7 cellular contexts compared by ENCODE assay signal in the genomic region with DNA sequence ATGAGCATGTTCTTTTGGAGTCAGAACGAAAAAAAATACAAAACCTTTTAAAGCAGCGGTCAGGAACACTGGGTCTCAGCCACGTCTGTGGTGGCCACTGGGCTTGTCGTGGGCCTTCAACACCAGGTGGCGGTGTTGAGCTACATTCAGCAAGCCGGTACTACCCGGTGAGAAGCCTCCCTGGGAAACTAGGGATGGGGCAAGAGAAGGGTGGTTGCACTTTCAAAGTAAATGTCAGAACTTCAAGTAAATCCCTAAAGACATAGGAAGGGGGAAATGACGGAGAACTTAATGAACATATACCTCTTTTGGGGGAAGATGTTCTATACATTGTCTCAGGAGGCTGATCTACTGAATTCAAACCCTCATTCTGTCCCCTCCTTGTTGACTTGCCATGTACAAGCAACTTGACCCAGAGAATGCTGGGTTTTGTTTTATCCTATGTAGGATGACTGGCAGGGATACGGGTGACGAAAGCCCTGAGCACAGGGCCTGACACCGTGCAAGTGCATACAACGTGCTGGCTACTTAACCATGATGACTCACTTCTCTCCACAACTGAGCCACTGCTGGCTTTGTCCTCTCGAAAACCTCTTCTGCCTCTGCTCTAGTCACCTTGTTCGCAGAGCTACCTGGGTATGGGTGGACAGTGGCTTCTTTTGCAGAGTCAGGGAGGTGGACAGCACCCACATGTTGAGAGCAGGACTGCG. TPM values are rescaled to one million over a fixed set of nuclear protein-coding genes. Genes with fewer than 3 reads are reported as not detected.
DNase-seq lines count a peak whose midpoint lies in the region; ATAC-seq and TF ChIP-seq lines count a peak whose summit lies in the region.

No MANE protein-coding gene starts in this region.

- no peaks in the 10 kb centered on the region for H3K36me3 Mint-ChIP-seq in activated B cell treated with CpG ODN at 0.5 μM for 24 hours (ENCODE audit: low read depth)

- peak; percentile 95 for TF ChIP-seq CTCF in GM13976 (IDR thresholded peaks at IDR 0.05; ENCODE audit: borderline replicate concordance, control extremely low read depth, extremely low read depth, insufficient read depth, missing control alignments)
- peak; percentile 90 for TF ChIP-seq CTCF in activated B cell treated with CpG ODN at 0.5 μM for 24 hours (IDR thresholded peaks at IDR 0.05)

- no peak overlapping the region for H3K4me3 Mint-ChIP-seq in activated B cell treated with CpG ODN at 0.5 μM for 24 hours

- peaks cover 6% of the 10 kb centered on the region for H3K4me1 Mint-ChIP-seq in activated B cell treated with CpG ODN at 0.5 μM for 24 hours

- POLR2A ChIA-PET in activated B cell treated with CpG ODN at 0.5 μM for 24 hours (lab: Charles Lee) = no interaction called here

- in situ Hi-C loops in GM13976 (cut with MboI; ENCODE audit: low sequenced_read_pairs, unreplicated experiment) = no loop called here

- ATAC-seq in HG02885 (IDR thresholded peaks at IDR 0.05; ENCODE audit: poor library complexity, unreplicated experiment) = peak; percentile 85
- ATAC-seq in activated B cell treated with CpG ODN at 0.5 μM for 24 hours (ENCODE audit: low read depth) = peak; percentile 66

- no peak overlapping the region for H3K27ac ChIP-seq in caudate nucleus (ENCODE audit: low read depth, low read length)

- CTCF ChIA-PET in activated B cell treated with CpG ODN at 0.5 μM for 24 hours (lab: Charles Lee) = interaction anchor here (0.6 to 1.5 kb wide), 5 partner anchors 9 to 39 kb away, joined by 3 to 9 read pairs (median 5); no protein-coding TSS in a partner anchor

- H3K9me3 Mint-ChIP-seq in activated B cell treated with CpG ODN at 0.5 μM for 24 hours = no peaks in the 10 kb centered on the region

- H3K27ac Mint-ChIP-seq in activated B cell treated with CpG ODN at 0.5 μM for 24 hours = no peak overlapping the region

- DNase-seq in GM13976 (ENCODE audit: low spot score) (peak; percentile 73), NCI-H2171 treated with DMSO at 0.1 percent for 48 hours (lab: John Stamatoyannopoulos, UW) (peak; percentile 13), activated B cell treated with CpG ODN at 0.5 μM for 24 hours (peak; percentile 41), caudate nucleus (lab: John Stamatoyannopoulos, UW) (peak in 57 of 61 donors; percentile 3 to 78 (median 46)), kidney glomerular epithelial cell (lab: John Stamatoyannopoulos, UW) (peak; percentile 39)
- DNase-seq in stimulated activated CD4-positive, alpha-beta T cell treated with anti-CD3 and anti-CD28 coated beads, Interleukin-1b, Interleukin-23, amount 100 ng/mL, for 48 hours = peak; percentile 65

- intact Hi-C loops in activated B cell treated with CpG ODN at 0.5 μM for 24 hours (cut with micrococcal nuclease) = loop anchor here (1.0 to 2.0 kb wide), 2 partner anchors 363 to 820 kb away; no protein-coding TSS in a partner anchor

- H3K27me3 Mint-ChIP-seq in activated B cell treated with CpG ODN at 0.5 μM for 24 hours = peaks cover 17% of the 10 kb centered on the region

RNA-seq across cellular contexts. Expression of gene BAMBI, which starts 49.0 kb away (rescaled TPM):
- total RNA-seq in activated B cell treated with CpG ODN at 0.5 μM for 24 hours = 0.16 and 0.32 TPM in 2 replicates

Comparison
In these comparisons a context has a peak if more than half of its experiments do, and no peak if none do; other contexts are left out.
1. DNase-seq: peak in every context shown above with its lines; median percentile 73 in GM13976; 65 in stimulated activated CD4-positive, alpha-beta T cell treated with anti-CD3 and anti-CD28 coated beads, Interleukin-1b, Interleukin-23, amount 100 ng/mL, for 48 hours; 46 in caudate nucleus; 41 in activated B cell treated with CpG ODN at 0.5 μM for 24 hours; 39 in kidney glomerular epithelial cell; 13 in NCI-H2171 treated with DMSO at 0.1 percent for 48 hours.